Comparison of ENCODE assay signal across 8 cellular contexts in genomic region chr11:804599-804964, GRCh38. TPM values are rescaled to one million over a fixed set of nuclear protein-coding genes. Genes with fewer than 3 reads are reported as not detected.
DNase-seq lines count a peak whose midpoint lies in the region; ATAC-seq and TF ChIP-seq lines count a peak whose summit lies in the region.

No MANE protein-coding gene starts in this region.

- H3K36me3 ChIP-seq in left lung = peaks cover 0 to 30% of the 10 kb centered on the region in 2 donors
- H3K36me3 ChIP-seq in thymus (ENCODE audit: control insufficient read depth, insufficient read depth) = peaks cover 35% of the 10 kb centered on the region

- H3K27ac Mint-ChIP-seq in activated T-cell treated with anti-CD3 and anti-CD28 coated beads, Interleukin-2, amount 50 U/mL, for 24 hours = peak overlapping the region; percentile 74
- peak overlapping the region; percentile 39 for H3K27ac Mint-ChIP-seq in activated naive CD8-positive, alpha-beta T cell treated with anti-CD3 and anti-CD28 coated beads, Interleukin-2, amount 50 U/mL, for 24 hours

- DNase-seq in activated T-cell treated with anti-CD3 and anti-CD28 coated beads, Interleukin-2, amount 50 U/mL, for 24 hours = no peak
- DNase-seq in activated T-cell treated with anti-CD3 and anti-CD28 coated beads for 4 hours = no peak
- no peak for DNase-seq in activated naive CD8-positive, alpha-beta T cell treated with anti-CD3 and anti-CD28 coated beads, Interleukin-2, amount 50 U/mL, for 24 hours
- DNase-seq in left lung = no peak

- H3K27ac ChIP-seq in left lung (peak overlapping the region; percentile 83 to 89), thymus (ENCODE audit: low read depth) (peak overlapping the region; percentile 95)

- H3K9me3 ChIP-seq in left lung (no peaks in the 10 kb centered on the region), thymus (ENCODE audit: control insufficient read depth) (no peaks in the 10 kb centered on the region)

- intact Hi-C loops in left lung (cut with DNase I) = no loop called here

- H3K36me3 Mint-ChIP-seq in activated T-cell treated with anti-CD3 and anti-CD28 coated beads, Interleukin-2, amount 50 U/mL, for 24 hours (ENCODE audit: low read depth) = peaks cover 49% of the 10 kb centered on the region
- peaks cover 1% of the 10 kb centered on the region for H3K36me3 Mint-ChIP-seq in activated naive CD8-positive, alpha-beta T cell treated with anti-CD3 and anti-CD28 coated beads, Interleukin-2, amount 50 U/mL, for 24 hours (ENCODE audit: low read depth)

- H3K4me3 Mint-ChIP-seq in activated T-cell treated with anti-CD3 and anti-CD28 coated beads, Interleukin-2, amount 50 U/mL, for 24 hours = peak overlapping the region; percentile 84
- H3K4me3 Mint-ChIP-seq in activated naive CD8-positive, alpha-beta T cell treated with anti-CD3 and anti-CD28 coated beads, Interleukin-2, amount 50 U/mL, for 24 hours = peak overlapping the region; percentile 77

- no peaks in the 10 kb centered on the region for H3K27me3 Mint-ChIP-seq in activated T-cell treated with anti-CD3 and anti-CD28 coated beads, Interleukin-2, amount 50 U/mL, for 24 hours
- H3K27me3 Mint-ChIP-seq in activated naive CD8-positive, alpha-beta T cell treated with anti-CD3 and anti-CD28 coated beads, Interleukin-2, amount 50 U/mL, for 24 hours = no peaks in the 10 kb centered on the region

- no peaks in the 10 kb centered on the region for H3K27me3 ChIP-seq in left lung
- H3K27me3 ChIP-seq in thymus (ENCODE audit: control insufficient read depth, insufficient read depth) = no peaks in the 10 kb centered on the region

- ATAC-seq in activated naive CD8-positive, alpha-beta T cell treated with anti-CD3 and anti-CD28 coated beads, Interleukin-2, amount 50 U/mL, for 24 hours = no peak
- no peak for ATAC-seq in left lung
- ATAC-seq in HG03025 (IDR thresholded peaks at IDR 0.05; ENCODE audit: low FRiP score, unreplicated experiment) = no peak
- no peak for ATAC-seq in GM18870 (IDR thresholded peaks at IDR 0.05; ENCODE audit: unreplicated experiment)
- ATAC-seq in HG03095 (IDR thresholded peaks at IDR 0.05; ENCODE audit: unreplicated experiment) = no peak

- peaks cover 26% of the 10 kb centered on the region for H3K4me1 Mint-ChIP-seq in activated T-cell treated with anti-CD3 and anti-CD28 coated beads, Interleukin-2, amount 50 U/mL, for 24 hours (ENCODE audit: low read depth)
- H3K4me1 Mint-ChIP-seq in activated naive CD8-positive, alpha-beta T cell treated with anti-CD3 and anti-CD28 coated beads, Interleukin-2, amount 50 U/mL, for 24 hours = peaks cover 21% of the 10 kb centered on the region

- no peaks in the 10 kb centered on the region for H3K9me3 Mint-ChIP-seq in activated T-cell treated with anti-CD3 and anti-CD28 coated beads, Interleukin-2, amount 50 U/mL, for 24 hours
- no peaks in the 10 kb centered on the region for H3K9me3 Mint-ChIP-seq in activated naive CD8-positive, alpha-beta T cell treated with anti-CD3 and anti-CD28 coated beads, Interleukin-2, amount 50 U/mL, for 24 hours

- TF ChIP-seq CTCF in left lung (IDR thresholded peaks at IDR 0.05) = no peak

- WGBS in thymus = 3% methylated on average over 18 of the region's 18 CpGs

- H3K4me3 ChIP-seq in left lung = peak overlapping the region; percentile 66 to 68
- H3K4me3 ChIP-seq in thymus (ENCODE audit: low read length) = peak overlapping the region; percentile 73

- H3K4me1 ChIP-seq in left lung (peaks cover 21 to 46% of the 10 kb centered on the region in 2 donors), thymus (ENCODE audit: control insufficient read depth, insufficient read depth, low read length) (peaks cover 26% of the 10 kb centered on the region)

RNA-seq across cellular contexts. Expression of gene PIDD1, which starts 0.4 kb away (rescaled TPM):
- 10 to 100 TPM; 13.8 to 18.6 TPM for total RNA-seq in left lung
- 46.0 TPM for polyA plus RNA-seq in thymus

RNA-seq across cellular contexts. Expression of gene RPLP2, which starts 5.2 kb away (rescaled TPM):
- 1,000 to 10,000 TPM; 1,620 to 1,802 TPM for total RNA-seq in left lung
- 2,667 TPM for polyA plus RNA-seq in thymus

RNA-seq across cellular contexts. Expression of gene SLC25A22, which starts 6.5 kb away (rescaled TPM):
- 10 to 100 TPM; 28.9 to 29.4 TPM for total RNA-seq in left lung
- polyA plus RNA-seq in thymus = 11.8 TPM

RNA-seq across cellular contexts. Expression of gene PNPLA2, which starts 14.1 kb away (rescaled TPM):
- 100 to 1,000 TPM in 1 of 2 donors, 10 to 100 TPM in 1; 96.3 to 128 TPM for total RNA-seq in left lung
- polyA plus RNA-seq in thymus = 83.6 TPM

RNA-seq across cellular contexts. Expression of gene CEND1, which starts 14.7 kb away (rescaled TPM):
- total RNA-seq in left lung = under 1 TPM in 1 of 2 donors, not detected in 1; 0.47 TPM
- 0.25 TPM for polyA plus RNA-seq in thymus
